16 cellular contexts compared by ENCODE assay signal in the genomic region with DNA sequence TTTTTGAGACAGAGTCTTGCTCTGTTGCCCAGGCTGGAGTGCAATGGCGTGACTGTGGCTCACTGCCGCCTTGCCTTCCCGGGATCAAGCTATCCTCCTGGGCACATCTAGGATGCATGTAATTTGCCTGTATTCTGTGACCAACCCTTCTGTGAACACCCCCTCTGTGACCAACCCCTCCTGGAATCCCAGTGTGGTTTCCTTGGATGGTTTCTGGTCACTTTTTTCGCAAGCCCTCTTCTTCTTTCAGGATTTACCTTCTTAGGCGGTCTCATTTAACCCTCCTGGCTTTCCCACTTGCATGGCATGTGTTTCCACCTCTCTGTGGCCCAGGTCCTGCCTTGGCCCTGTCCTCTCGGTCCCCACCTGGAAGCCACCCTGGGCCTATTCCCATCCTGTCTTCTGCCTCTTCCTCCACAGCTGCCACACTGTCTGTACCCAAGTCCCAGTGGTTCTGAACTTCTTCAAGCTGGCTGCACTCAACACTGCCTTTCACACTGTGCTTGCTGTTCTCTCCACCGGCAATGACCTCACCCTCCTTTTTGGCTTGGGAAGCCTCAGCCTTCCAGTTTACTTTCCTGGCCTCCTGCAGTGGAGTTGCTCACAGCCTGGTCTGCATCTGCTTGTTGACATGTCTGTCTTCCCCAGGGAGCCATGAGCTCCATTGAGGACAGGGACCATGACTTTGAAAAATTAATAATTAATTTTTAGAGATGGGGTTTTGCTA. TPM values are rescaled to one million over a fixed set of nuclear protein-coding genes. Genes with fewer than 3 reads are reported as not detected.
DNase-seq lines count a peak whose midpoint lies in the region; ATAC-seq and TF ChIP-seq lines count a peak whose summit lies in the region.
"Had no signal": no experiment of that assay in that cellular context is flagged by ENCODE, and none has a peak within 500 bp of the region (broad histone marks: within the 10 kb centered on the region; RNA-seq: fewer than 3 reads in every experiment).

No MANE protein-coding gene starts in this region.

- no peaks in the 10 kb centered on the region for H3K27me3 Mint-ChIP-seq in MCF 10A (ENCODE audit: insufficient read depth, unreplicated experiment)

- H3K79me2 ChIP-seq in mammary epithelial cell (ENCODE audit: insufficient read depth, low read length) = no peaks in the 10 kb centered on the region

- no peaks in the 10 kb centered on the region for H4K20me1 ChIP-seq in mammary epithelial cell (ENCODE audit: insufficient read depth, low read length)

- ATAC-seq in esophagus mucosa (peak; percentile 23), HG03108 (IDR thresholded peaks at IDR 0.05; ENCODE audit: unreplicated experiment) (no peak)
- no peak for ATAC-seq in activated naive CD4-positive, alpha-beta T cell treated with anti-CD3 and anti-CD28 coated beads, Interleukin-2, amount 50 U/mL, for 72 hours
- ATAC-seq: PC-3; stimulated activated naive CD8-positive, alpha-beta T cell treated with anti-CD3 and anti-CD28 coated beads, Interleukin-15, Interleukin-2, amounts not matched to agents 100 U/mL and 50 U/mL, for 24 hours had no signal

- POLR2A ChIA-PET in MCF 10A (lab: Yijun Ruan, JAX) = no interaction called here

- dilution Hi-C loops in mammary epithelial cell (cut with HindIII; ENCODE audit: low sequenced_read_pairs) = no loop called here

- in situ Hi-C loops in mammary epithelial cell (cut with MboI; ENCODE audit: low sequenced_read_pairs in 2 of 2) = no loop called here

- no peak overlapping the region for H2AFZ ChIP-seq in mammary epithelial cell (ENCODE audit: low read depth, low read length)
- H2AFZ ChIP-seq: GM23248 had no signal

- H3K27ac ChIP-seq in mammary epithelial cell (ENCODE audit: insufficient read depth, low read depth, low read length) (no peak overlapping the region), stomach (peak overlapping the region in 3 of 5 donors; percentile 26 to 64 (median 32))
- H3K27ac ChIP-seq: GM23248, HL-60, vagina had no signal

- H3K27ac Mint-ChIP-seq in MCF 10A (ENCODE audit: low read depth, unreplicated experiment) = peak overlapping the region; percentile 33
- peak overlapping the region in 1 of 2 donors; percentile 25 for H3K27ac Mint-ChIP-seq in activated naive CD4-positive, alpha-beta T cell treated with anti-CD3 and anti-CD28 coated beads, Interleukin-2, amount 50 U/mL, for 72 hours

- DNase-seq in MCF 10A (ENCODE audit: unreplicated experiment) (no peak), mammary epithelial cell (no peak), NCI-H2107 treated with DMSO at 0.1 percent for 48 hours (lab: John Stamatoyannopoulos, UW; ENCODE audit: unreplicated experiment) (peak; percentile 85), stomach (no peak), inferior parietal cortex (ENCODE audit: extremely low spot score) (no peak)
- DNase-seq in activated naive CD4-positive, alpha-beta T cell treated with anti-CD3 and anti-CD28 coated beads, Interleukin-2, amount 50 U/mL, for 72 hours (ENCODE audit: low spot score in 2 of 2) = no peak
- DNase-seq: activated T-cell treated with anti-CD3 and anti-CD28 coated beads, Interleukin-2, amount 50 U/mL, for 48 hours; amygdala; GM23248; PC-3; stimulated activated naive CD8-positive, alpha-beta T cell treated with anti-CD3 and anti-CD28 coated beads, Interleukin-15, Interleukin-2, amounts not matched to agents 100 U/mL and 50 U/mL, for 24 hours; T-helper 1 cell had no signal

- H3K36me3 Mint-ChIP-seq in MCF 10A (ENCODE audit: insufficient read depth, unreplicated experiment) = no peaks in the 10 kb centered on the region
- peaks cover 12 to 14% of the 10 kb centered on the region in 2 donors for H3K36me3 Mint-ChIP-seq in activated naive CD4-positive, alpha-beta T cell treated with anti-CD3 and anti-CD28 coated beads, Interleukin-2, amount 50 U/mL, for 72 hours

- peaks cover 7% of the 10 kb centered on the region for H3K9me3 Mint-ChIP-seq in MCF 10A (ENCODE audit: unreplicated experiment)
- H3K9me3 Mint-ChIP-seq in activated naive CD4-positive, alpha-beta T cell treated with anti-CD3 and anti-CD28 coated beads, Interleukin-2, amount 50 U/mL, for 72 hours = peaks cover 9 to 12% of the 10 kb centered on the region in 2 donors

- no peak overlapping the region for H3K4me3 Mint-ChIP-seq in MCF 10A (ENCODE audit: unreplicated experiment)

- no peak overlapping the region for H3K9ac ChIP-seq in mammary epithelial cell (ENCODE audit: insufficient read depth, low read length)
- H3K9ac ChIP-seq: GM23248 had no signal

- H3K4me3 ChIP-seq in mammary epithelial cell (replicated peaks in 1 of 3; ENCODE audit: insufficient read depth in 1 of 3, low read depth in 2 of 3, low read length in 3 of 3) (no peak overlapping the region), stomach (no peak overlapping the region)
- H3K4me3 ChIP-seq: GM23248, vagina had no signal

- CTCF ChIA-PET in MCF 10A (lab: Yijun Ruan, JAX) (interaction anchor here (0.6 to 1.6 kb wide), 3 partner anchors 9 to 73 kb away, joined by 3 to 5 read pairs (median 3); no protein-coding TSS in a partner anchor), mammary epithelial cell (lab: Charles Lee; ENCODE audit: low non-redundant PET) (no interaction called here)

- H3K4me1 ChIP-seq in mammary epithelial cell (ENCODE audit: insufficient read depth, low read length) (no peaks in the 10 kb centered on the region), stomach (peaks cover 0 to 12% (median 2%) of the 10 kb centered on the region in 4 donors)

- no peaks in the 10 kb centered on the region for H3K27me3 ChIP-seq in mammary epithelial cell (ENCODE audit: insufficient read depth, low read length)
- H3K27me3 ChIP-seq in stomach = no peaks in the 10 kb centered on the region
- H3K27me3 ChIP-seq: vagina had no signal

- intact Hi-C loops in MCF 10A (cut with micrococcal nuclease) = no loop called here
- intact Hi-C loops in mammary epithelial cell (cut with micrococcal nuclease) = no loop called here
- intact Hi-C loops in stomach (cut with DNase I; ENCODE audit: low total_unique reads) = no loop called here

- no peak for TF ChIP-seq EP300 in stomach (IDR thresholded peaks at IDR 0.05)

- BruUV-seq in MCF 10A (replicated peaks; lab: Mats Ljungman, UMichigan) = no TSS peak
- no TSS peak for BruUV-seq in mammary epithelial cell (replicated peaks; lab: Mats Ljungman, UMichigan)

- TF ChIP-seq POLR2A in stomach (IDR thresholded peaks at IDR 0.05) = no peak

- H3K36me3 ChIP-seq in mammary epithelial cell (ENCODE audit: insufficient read depth, low read length) (no peaks in the 10 kb centered on the region), stomach (no peaks in the 10 kb centered on the region)
- H3K36me3 ChIP-seq: vagina had no signal

- WGBS in mammary epithelial cell (ENCODE audit: low coverage, missing lambda C conversion rate) = 75% methylated on average over 7 of the region's 7 CpGs
- WGBS in stomach, 5 donors = 86 to 90% (median 89%) methylated on average over 7 of the region's 7 CpGs

- TF ChIP-seq CTCF in MCF 10A (IDR thresholded peaks at IDR 0.05; ENCODE audit: unreplicated experiment) = no peak
- TF ChIP-seq CTCF in mammary epithelial cell (conservative IDR thresholded peaks at IDR 0.05 in 1 of 2, IDR thresholded peaks at IDR 0.05 in 1 of 2; ENCODE audit: extremely low read depth in 1 of 2, insufficient read depth in 1 of 2, low read depth in 1 of 2, low read length in 2 of 2) = no peak
- no peak for TF ChIP-seq CTCF in stomach (IDR thresholded peaks at IDR 0.05)

- H3K4me1 Mint-ChIP-seq in MCF 10A (ENCODE audit: insufficient read depth, unreplicated experiment) = peaks cover 7% of the 10 kb centered on the region

- H3K9me3 ChIP-seq in mammary epithelial cell (replicated peaks; ENCODE audit: insufficient read depth, low read length) (no peaks in the 10 kb centered on the region), stomach (peaks cover 0 to 12% (median 9%) of the 10 kb centered on the region in 4 donors)
- H3K9me3 ChIP-seq: vagina had no signal

- H3K4me2 ChIP-seq in mammary epithelial cell (ENCODE audit: insufficient read depth, low read depth, low read length) = no peak overlapping the region

RNA-seq across cellular contexts. Expression of a gene that starts 57.0 kb away (rescaled TPM):
- total RNA-seq in MCF 10A (2022) (1.7 and 2.1 TPM in 2 replicates), mammary epithelial cell (under 1 TPM; 0.09 to 0.17 TPM), esophagus mucosa (2.4 TPM), stomach (10 to 100 TPM in 2 of 5 donors, 1 to 10 TPM in 3; 1.3 to 29.8 (median 6.1) TPM)
- polyA plus RNA-seq in mammary epithelial cell (0.06 TPM), stomach (1 to 10 TPM in 1 of 3 donors, under 1 TPM in 2; 0.43 to 1.4 (median 0.81) TPM)
- polyA minus RNA-seq in mammary epithelial cell = not detected
- 10 to 100 TPM in 1 of 2 donors, 1 to 10 TPM in 1; 3.1 to 12.4 TPM for total RNA-seq in activated naive CD4-positive, alpha-beta T cell treated with anti-CD3 and anti-CD28 coated beads, Interleukin-2, amount 50 U/mL, for 72 hours
